ENCODE assay signal across 8 cellular contexts in genomic region chr11:3109921-3110706, GRCh38. TPM values are rescaled to one million over a fixed set of nuclear protein-coding genes. Genes with fewer than 3 reads are reported as not detected.
A peak's percentile ranks its signal among the peaks of the same experiment; 100 is the strongest.
DNase-seq lines count a peak whose midpoint lies in the region; ATAC-seq, FAIRE-seq and TF ChIP-seq lines count a peak whose summit lies in the region.

No MANE protein-coding gene starts in this region.

- H3K9me2 ChIP-seq in PC-9 (ENCODE audit: insufficient read depth), result no peaks in the 10 kb centered on the region

- peak; percentile 63 for TF ChIP-seq CTCF in PC-9 (conservative IDR thresholded peaks at IDR 0.05)
- peak; percentile 22 to 61 (median 50) for TF ChIP-seq CTCF in body of pancreas (IDR thresholded peaks at IDR 0.05)

- WGBS in body of pancreas, 2 donors, result 59 to 85% methylated on average over 4 to 14 of the region's 14 CpGs

- H3K27ac ChIP-seq in PC-9, result no peak overlapping the region
- no peak overlapping the region for H3K27ac ChIP-seq in body of pancreas

- H3K9me3 ChIP-seq in PC-9 (ENCODE audit: insufficient read depth, low read depth), result 0 out of 2 replicates have a peak, but pooled peaks cover 3% of the 10 kb centered on the region
- H3K9me3 ChIP-seq in body of pancreas, result no peaks in the 10 kb centered on the region

- POLR2A ChIA-PET in PC-9 (lab: Charles Lee; ENCODE audit: unreplicated experiment), result no interaction called here

- ATAC-seq in body of pancreas, result peak; percentile 67

- H3K4me2 ChIP-seq in PC-9, result no peak overlapping the region

- intact Hi-C loops in PC-9 (cut with micrococcal nuclease; ENCODE audit: unreplicated experiment), result no loop called here
- intact Hi-C loops in body of pancreas (cut with DNase I), result no loop called here

- BruUV-seq in PC-9 (replicated peaks; lab: Mats Ljungman, UMichigan), result no TSS peak

- H3K4me1 ChIP-seq in PC-9 (replicated peaks; ENCODE audit: insufficient read depth) (peaks cover 7% of the 10 kb centered on the region), body of pancreas (no peaks in the 10 kb centered on the region)

- H3F3A ChIP-seq in PC-9 (ENCODE audit: insufficient read depth, low read depth), result 0 out of 2 replicates have a peak, but pooled peaks cover 6% of the 10 kb centered on the region

- CTCF ChIA-PET in PC-9 (lab: Charles Lee), result interaction anchor here (0.6 kb wide), 1 partner anchor 11 kb away, joined by 3 read pairs; no protein-coding TSS in a partner anchor

- no peaks in the 10 kb centered on the region for H4K20me1 ChIP-seq in PC-9 (ENCODE audit: insufficient read depth)

- H3K4me3 ChIP-seq in PC-9 (no peak overlapping the region), body of pancreas (no peak overlapping the region)

- TF ChIP-seq POLR2A in body of pancreas (IDR thresholded peaks at IDR 0.05), result no peak

- no peak overlapping the region for H2AFZ ChIP-seq in PC-9

- peak; percentile 75 for DNase-seq in AG08395 (ENCODE audit: low spot score)
- DNase-seq in GM19239 (ENCODE audit: insufficient read length, low spot score), result peak; percentile 48
- peak in 1 of 2 experiments; percentile 33 for DNase-seq in PC-9
- peak; percentile 36 to 48 (median 44) for DNase-seq in body of pancreas
- peak; percentile 37 for DNase-seq in kidney tubule cell (ENCODE audit: low spot score)
- peak; percentile 68 for DNase-seq in stimulated activated CD8-positive, alpha-beta memory T cell treated with anti-CD3 and anti-CD28 coated beads, Interleukin-4, amount 100 ng/mL, for 48 hours
- no peak for DNase-seq in ecto neural progenitor cell (ENCODE audit: low spot score)
- no peak for DNase-seq in NCI-H510A (lab: John Stamatoyannopoulos, UW)

- no peaks in the 10 kb centered on the region for H3K27me3 ChIP-seq in PC-9 (ENCODE audit: insufficient read depth, low read depth)
- H3K27me3 ChIP-seq in body of pancreas, result no peaks in the 10 kb centered on the region

- H3K79me2 ChIP-seq in PC-9 (ENCODE audit: low read depth), result no peaks in the 10 kb centered on the region

- H3K36me3 ChIP-seq in PC-9 (ENCODE audit: low read depth) (no peaks in the 10 kb centered on the region), body of pancreas (replicated peaks in 1 of 2; ENCODE audit: insufficient read depth in 1 of 2, low read depth in 2 of 2) (no peaks in the 10 kb centered on the region)

- FAIRE-seq in GM19239 (lab: Jason Lieb, UNC), result no peak

RNA-seq across cellular contexts. Expression of gene CARS1, which starts 52.9 kb away (rescaled TPM):
- total RNA-seq in PC-9 (2021) (58.4 and 78.8 TPM in 2 replicates), body of pancreas (10 to 100 TPM; 15.8 to 20.8 TPM)

RNA-seq across cellular contexts. Expression of gene OSBPL5, which starts 55.0 kb away (rescaled TPM):
- total RNA-seq in PC-9 (2021) (6.4 and 8.8 TPM in 2 replicates), body of pancreas (10 to 100 TPM; 22.3 to 62.0 TPM)

Comparison
In these comparisons a context has a peak if more than half of its experiments do, and no peak if none do; other contexts are left out.
1. DNase-seq: peak in AG08395 (single experiment), GM19239 (single experiment), body of pancreas (4 of 4), kidney tubule cell (single experiment) and stimulated activated CD8-positive, alpha-beta memory T cell treated with anti-CD3 and anti-CD28 coated beads, Interleukin-4, amount 100 ng/mL, for 48 hours (single experiment); none in ecto neural progenitor cell (single experiment) and NCI-H510A (single experiment).